In the genomic region with DNA sequence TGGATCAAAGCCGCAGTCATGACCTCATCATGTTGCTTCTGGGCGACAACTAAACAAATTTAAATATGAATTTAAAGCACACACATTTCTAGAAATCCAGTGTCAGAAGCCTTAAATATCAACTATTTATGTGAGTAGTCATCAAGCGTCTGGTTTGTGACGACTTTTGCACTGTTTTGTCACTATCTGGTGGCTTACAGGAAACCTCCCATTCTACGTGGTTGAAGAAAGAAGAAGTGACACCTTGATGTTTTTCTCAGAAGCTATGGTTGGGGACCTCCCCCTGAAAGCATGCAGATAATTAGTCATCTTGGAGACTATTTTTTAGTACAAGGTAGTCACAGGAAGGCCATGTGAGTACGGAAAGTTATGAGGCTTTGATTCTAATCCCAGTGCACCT, we compare ENCODE assay signal across 1 cellular context.
TF ChIP-seq lines count a peak whose summit lies in the region.

No MANE protein-coding gene starts in this region.

TF ChIP-seq in K562, 482 proteins besides CTCF, POLR2A, EP300 and RAD21 (continued from another document and continues in another):
- TF ChIP-seq SRSF3 (IDR thresholded peaks at IDR 0.05; ENCODE audit: insufficient read depth, low read length) (no peak), MCM2 (IDR thresholded peaks at IDR 0.05; ENCODE audit: low read depth) (no peak), SMAD4 (CRISPR knock-in tag; conservative IDR thresholded peaks at IDR 0.05) (no peak), TEAD4 (IDR thresholded peaks at IDR 0.05; ENCODE audit: low read length) (peak; percentile 65; the same call in 1 of the 2 replicates), TEAD4 (CRISPR knock-in tag; IDR thresholded peaks at IDR 0.05; ENCODE audit: borderline replicate concordance) (no peak), CBFA2T2 (conservative IDR thresholded peaks at IDR 0.05) (no peak), BACH1 (tag; IDR thresholded peaks at IDR 0.05) (peak; percentile 24; the same call in 1 of the 2 replicates), DMBX1 (CRISPR knock-in tag; IDR thresholded peaks at IDR 0.05; ENCODE audit: borderline replicate concordance) (no peak), CREB1 (IDR thresholded peaks at IDR 0.05) (peak; percentile 63), CREB1 (CRISPR knock-in tag; IDR thresholded peaks at IDR 0.05) (peak; percentile 56; the same call in 1 of the 2 replicates), TAF9B (IDR thresholded peaks at IDR 0.05; ENCODE audit: partially characterized antibody) (no peak), CTBP1 (IDR thresholded peaks at IDR 0.05; ENCODE audit: borderline replicate concordance) (peak; percentile 78), CEBPG (CRISPR knock-in tag; IDR thresholded peaks at IDR 0.05) (no peak), CEBPG (tag; conservative IDR thresholded peaks at IDR 0.05 in 1 of 2, IDR thresholded peaks at IDR 0.05 in 1 of 2) (no peak), CHD1 (IDR thresholded peaks at IDR 0.05; ENCODE audit: low read length) (no peak), NR1H2 (CRISPR knock-in tag; IDR thresholded peaks at IDR 0.05) (no peak), ATF7 (IDR thresholded peaks at IDR 0.05) (peak; percentile 43; the same call in 1 of the 2 replicates), ZNF212 (CRISPR knock-in tag; IDR thresholded peaks at IDR 0.05) (no peak), KHSRP (IDR thresholded peaks at IDR 0.05) (no peak), U2AF2 (optimal IDR thresholded peaks at IDR 0.05; ENCODE audit: low read depth, low read length) (no peak), TCFL5 (CRISPR knock-in tag; conservative IDR thresholded peaks at IDR 0.05) (no peak), MBD2 (IDR thresholded peaks at IDR 0.05; ENCODE audit: borderline replicate concordance, low read depth) (no peak), EGR1 (conservative IDR thresholded peaks at IDR 0.05) (no peak), JUNB (CRISPR knock-in tag; conservative IDR thresholded peaks at IDR 0.05) (no peak), TCF3 (CRISPR knock-in tag; IDR thresholded peaks at IDR 0.05) (peak; percentile 55; the same call in 1 of the 2 replicates), CREM (IDR thresholded peaks at IDR 0.05; ENCODE audit: low read depth) (peak; percentile 87), TEAD1 (CRISPR knock-in tag; IDR thresholded peaks at IDR 0.05) (no peak), ETS2 (tag; IDR thresholded peaks at IDR 0.05; ENCODE audit: borderline replicate concordance, poor library complexity, severe bottlenecking) (no peak), CBFA2T3 (IDR thresholded peaks at IDR 0.05) (peak; percentile 33; the same call in 1 of the 2 replicates), PRMT5 (CRISPR knock-in tag; IDR thresholded peaks at IDR 0.05) (no peak), ELF2 (CRISPR knock-in tag; IDR thresholded peaks at IDR 0.05) (no peak), ZNF217 (CRISPR knock-in tag; IDR thresholded peaks at IDR 0.05) (no peak), RUNX1 (IDR thresholded peaks at IDR 0.05; ENCODE audit: low read depth) (no peak), THRAP3 (IDR thresholded peaks at IDR 0.05; ENCODE audit: borderline replicate concordance) (no peak), GTF2F1 (IDR thresholded peaks at IDR 0.05; ENCODE audit: low read depth, low read length) (no peak), HNRNPUL1 (IDR thresholded peaks at IDR 0.05; ENCODE audit: low read length) (no peak), RBM22 (IDR thresholded peaks at IDR 0.05; ENCODE audit: low read depth, low read length, poor library complexity, severe bottlenecking) (no peak), CXXC5 (CRISPR knock-in tag; IDR thresholded peaks at IDR 0.05) (peak; percentile 27; the same call in 1 of the 2 replicates), PML (IDR thresholded peaks at IDR 0.05; ENCODE audit: low read length) (no peak), TAF1 (IDR thresholded peaks at IDR 0.05; ENCODE audit: control insufficient read depth, extremely low read depth, insufficient read depth, low read length, severe bottlenecking) (no peak)
- TF ChIP-seq, protein P1, sequence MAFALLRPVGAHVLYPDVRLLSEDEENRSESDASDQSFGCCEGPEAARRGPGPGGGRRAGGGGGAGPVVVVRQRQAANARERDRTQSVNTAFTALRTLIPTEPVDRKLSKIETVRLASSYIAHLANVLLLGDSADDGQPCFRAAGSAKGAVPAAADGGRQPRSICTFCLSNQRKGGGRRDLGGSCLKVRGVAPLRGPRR (CRISPR knock-in tag; IDR thresholded peaks at IDR 0.05): no peak
- TF ChIP-seq, protein P2, sequence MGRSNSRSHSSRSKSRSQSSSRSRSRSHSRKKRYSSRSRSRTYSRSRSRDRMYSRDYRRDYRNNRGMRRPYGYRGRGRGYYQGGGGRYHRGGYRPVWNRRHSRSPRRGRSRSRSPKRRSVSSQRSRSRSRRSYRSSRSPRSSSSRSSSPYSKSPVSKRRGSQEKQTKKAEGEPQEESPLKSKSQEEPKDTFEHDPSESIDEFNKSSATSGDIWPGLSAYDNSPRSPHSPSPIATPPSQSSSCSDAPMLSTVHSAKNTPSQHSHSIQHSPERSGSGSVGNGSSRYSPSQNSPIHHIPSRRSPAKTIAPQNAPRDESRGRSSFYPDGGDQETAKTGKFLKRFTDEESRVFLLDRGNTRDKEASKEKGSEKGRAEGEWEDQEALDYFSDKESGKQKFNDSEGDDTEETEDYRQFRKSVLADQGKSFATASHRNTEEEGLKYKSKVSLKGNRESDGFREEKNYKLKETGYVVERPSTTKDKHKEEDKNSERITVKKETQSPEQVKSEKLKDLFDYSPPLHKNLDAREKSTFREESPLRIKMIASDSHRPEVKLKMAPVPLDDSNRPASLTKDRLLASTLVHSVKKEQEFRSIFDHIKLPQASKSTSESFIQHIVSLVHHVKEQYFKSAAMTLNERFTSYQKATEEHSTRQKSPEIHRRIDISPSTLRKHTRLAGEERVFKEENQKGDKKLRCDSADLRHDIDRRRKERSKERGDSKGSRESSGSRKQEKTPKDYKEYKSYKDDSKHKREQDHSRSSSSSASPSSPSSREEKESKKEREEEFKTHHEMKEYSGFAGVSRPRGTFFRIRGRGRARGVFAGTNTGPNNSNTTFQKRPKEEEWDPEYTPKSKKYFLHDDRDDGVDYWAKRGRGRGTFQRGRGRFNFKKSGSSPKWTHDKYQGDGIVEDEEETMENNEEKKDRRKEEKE (IDR thresholded peaks at IDR 0.05; ENCODE audit: borderline replicate concordance in 1 of 2, control insufficient read depth in 1 of 2, low read depth in 2 of 2, low read length in 1 of 2): no peak
- TF ChIP-seq, protein P3, sequence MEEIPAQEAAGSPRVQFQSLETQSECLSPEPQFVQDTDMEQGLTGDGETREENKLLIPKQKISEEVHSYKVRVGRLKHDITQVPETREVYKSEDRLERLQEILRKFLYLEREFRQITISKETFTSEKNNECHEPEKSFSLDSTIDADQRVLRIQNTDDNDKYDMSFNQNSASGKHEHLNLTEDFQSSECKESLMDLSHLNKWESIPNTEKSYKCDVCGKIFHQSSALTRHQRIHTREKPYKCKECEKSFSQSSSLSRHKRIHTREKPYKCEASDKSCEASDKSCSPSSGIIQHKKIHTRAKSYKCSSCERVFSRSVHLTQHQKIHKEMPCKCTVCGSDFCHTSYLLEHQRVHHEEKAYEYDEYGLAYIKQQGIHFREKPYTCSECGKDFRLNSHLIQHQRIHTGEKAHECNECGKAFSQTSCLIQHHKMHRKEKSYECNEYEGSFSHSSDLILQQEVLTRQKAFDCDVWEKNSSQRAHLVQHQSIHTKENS (CRISPR knock-in tag; IDR thresholded peaks at IDR 0.05): no peak
- TF ChIP-seq, protein P4, sequence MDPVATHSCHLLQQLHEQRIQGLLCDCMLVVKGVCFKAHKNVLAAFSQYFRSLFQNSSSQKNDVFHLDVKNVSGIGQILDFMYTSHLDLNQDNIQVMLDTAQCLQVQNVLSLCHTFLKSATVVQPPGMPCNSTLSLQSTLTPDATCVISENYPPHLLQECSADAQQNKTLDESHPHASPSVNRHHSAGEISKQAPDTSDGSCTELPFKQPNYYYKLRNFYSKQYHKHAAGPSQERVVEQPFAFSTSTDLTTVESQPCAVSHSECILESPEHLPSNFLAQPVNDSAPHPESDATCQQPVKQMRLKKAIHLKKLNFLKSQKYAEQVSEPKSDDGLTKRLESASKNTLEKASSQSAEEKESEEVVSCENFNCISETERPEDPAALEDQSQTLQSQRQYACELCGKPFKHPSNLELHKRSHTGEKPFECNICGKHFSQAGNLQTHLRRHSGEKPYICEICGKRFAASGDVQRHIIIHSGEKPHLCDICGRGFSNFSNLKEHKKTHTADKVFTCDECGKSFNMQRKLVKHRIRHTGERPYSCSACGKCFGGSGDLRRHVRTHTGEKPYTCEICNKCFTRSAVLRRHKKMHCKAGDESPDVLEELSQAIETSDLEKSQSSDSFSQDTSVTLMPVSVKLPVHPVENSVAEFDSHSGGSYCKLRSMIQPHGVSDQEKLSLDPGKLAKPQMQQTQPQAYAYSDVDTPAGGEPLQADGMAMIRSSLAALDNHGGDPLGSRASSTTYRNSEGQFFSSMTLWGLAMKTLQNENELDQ (CRISPR knock-in tag; IDR thresholded peaks at IDR 0.05; ENCODE audit: borderline replicate concordance): no peak
- TF ChIP-seq, protein P5, sequence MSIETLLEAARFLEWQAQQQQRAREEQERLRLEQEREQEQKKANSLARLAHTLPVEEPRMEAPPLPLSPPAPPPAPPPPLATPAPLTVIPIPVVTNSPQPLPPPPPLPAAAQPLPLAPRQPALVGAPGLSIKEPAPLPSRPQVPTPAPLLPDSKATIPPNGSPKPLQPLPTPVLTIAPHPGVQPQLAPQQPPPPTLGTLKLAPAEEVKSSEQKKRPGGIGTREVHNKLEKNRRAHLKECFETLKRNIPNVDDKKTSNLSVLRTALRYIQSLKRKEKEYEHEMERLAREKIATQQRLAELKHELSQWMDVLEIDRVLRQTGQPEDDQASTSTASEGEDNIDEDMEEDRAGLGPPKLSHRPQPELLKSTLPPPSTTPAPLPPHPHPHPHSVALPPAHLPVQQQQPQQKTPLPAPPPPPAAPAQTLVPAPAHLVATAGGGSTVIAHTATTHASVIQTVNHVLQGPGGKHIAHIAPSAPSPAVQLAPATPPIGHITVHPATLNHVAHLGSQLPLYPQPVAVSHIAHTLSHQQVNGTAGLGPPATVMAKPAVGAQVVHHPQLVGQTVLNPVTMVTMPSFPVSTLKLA (conservative IDR thresholded peaks at IDR 0.05): no peak
- TF ChIP-seq, protein P6, sequence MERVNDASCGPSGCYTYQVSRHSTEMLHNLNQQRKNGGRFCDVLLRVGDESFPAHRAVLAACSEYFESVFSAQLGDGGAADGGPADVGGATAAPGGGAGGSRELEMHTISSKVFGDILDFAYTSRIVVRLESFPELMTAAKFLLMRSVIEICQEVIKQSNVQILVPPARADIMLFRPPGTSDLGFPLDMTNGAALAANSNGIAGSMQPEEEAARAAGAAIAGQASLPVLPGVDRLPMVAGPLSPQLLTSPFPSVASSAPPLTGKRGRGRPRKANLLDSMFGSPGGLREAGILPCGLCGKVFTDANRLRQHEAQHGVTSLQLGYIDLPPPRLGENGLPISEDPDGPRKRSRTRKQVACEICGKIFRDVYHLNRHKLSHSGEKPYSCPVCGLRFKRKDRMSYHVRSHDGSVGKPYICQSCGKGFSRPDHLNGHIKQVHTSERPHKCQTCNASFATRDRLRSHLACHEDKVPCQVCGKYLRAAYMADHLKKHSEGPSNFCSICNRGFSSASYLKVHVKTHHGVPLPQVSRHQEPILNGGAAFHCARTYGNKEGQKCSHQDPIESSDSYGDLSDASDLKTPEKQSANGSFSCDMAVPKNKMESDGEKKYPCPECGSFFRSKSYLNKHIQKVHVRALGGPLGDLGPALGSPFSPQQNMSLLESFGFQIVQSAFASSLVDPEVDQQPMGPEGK (CRISPR knock-in tag; IDR thresholded peaks at IDR 0.05; ENCODE audit: borderline replicate concordance): no peak
- TF ChIP-seq, protein P7, sequence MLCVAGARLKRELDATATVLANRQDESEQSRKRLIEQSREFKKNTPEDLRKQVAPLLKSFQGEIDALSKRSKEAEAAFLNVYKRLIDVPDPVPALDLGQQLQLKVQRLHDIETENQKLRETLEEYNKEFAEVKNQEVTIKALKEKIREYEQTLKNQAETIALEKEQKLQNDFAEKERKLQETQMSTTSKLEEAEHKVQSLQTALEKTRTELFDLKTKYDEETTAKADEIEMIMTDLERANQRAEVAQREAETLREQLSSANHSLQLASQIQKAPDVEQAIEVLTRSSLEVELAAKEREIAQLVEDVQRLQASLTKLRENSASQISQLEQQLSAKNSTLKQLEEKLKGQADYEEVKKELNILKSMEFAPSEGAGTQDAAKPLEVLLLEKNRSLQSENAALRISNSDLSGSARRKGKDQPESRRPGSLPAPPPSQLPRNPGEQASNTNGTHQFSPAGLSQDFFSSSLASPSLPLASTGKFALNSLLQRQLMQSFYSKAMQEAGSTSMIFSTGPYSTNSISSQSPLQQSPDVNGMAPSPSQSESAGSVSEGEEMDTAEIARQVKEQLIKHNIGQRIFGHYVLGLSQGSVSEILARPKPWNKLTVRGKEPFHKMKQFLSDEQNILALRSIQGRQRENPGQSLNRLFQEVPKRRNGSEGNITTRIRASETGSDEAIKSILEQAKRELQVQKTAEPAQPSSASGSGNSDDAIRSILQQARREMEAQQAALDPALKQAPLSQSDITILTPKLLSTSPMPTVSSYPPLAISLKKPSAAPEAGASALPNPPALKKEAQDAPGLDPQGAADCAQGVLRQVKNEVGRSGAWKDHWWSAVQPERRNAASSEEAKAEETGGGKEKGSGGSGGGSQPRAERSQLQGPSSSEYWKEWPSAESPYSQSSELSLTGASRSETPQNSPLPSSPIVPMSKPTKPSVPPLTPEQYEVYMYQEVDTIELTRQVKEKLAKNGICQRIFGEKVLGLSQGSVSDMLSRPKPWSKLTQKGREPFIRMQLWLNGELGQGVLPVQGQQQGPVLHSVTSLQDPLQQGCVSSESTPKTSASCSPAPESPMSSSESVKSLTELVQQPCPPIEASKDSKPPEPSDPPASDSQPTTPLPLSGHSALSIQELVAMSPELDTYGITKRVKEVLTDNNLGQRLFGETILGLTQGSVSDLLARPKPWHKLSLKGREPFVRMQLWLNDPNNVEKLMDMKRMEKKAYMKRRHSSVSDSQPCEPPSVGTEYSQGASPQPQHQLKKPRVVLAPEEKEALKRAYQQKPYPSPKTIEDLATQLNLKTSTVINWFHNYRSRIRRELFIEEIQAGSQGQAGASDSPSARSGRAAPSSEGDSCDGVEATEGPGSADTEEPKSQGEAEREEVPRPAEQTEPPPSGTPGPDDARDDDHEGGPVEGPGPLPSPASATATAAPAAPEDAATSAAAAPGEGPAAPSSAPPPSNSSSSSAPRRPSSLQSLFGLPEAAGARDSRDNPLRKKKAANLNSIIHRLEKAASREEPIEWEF (CRISPR knock-in tag; IDR thresholded peaks at IDR 0.05): no peak
